ENCODE assay signal across 8 cellular contexts in genomic region chr10:97037365-97038361, GRCh38.
DNase-seq lines count a peak whose midpoint lies in the region; ATAC-seq and TF ChIP-seq lines count a peak whose summit lies in the region.

No MANE protein-coding gene starts in this region.

- H3K4me1 ChIP-seq in GM23248 (ENCODE audit: insufficient read depth), result no peaks in the 10 kb centered on the region

- H3K4me3 Mint-ChIP-seq in type B pancreatic cell, result no peak overlapping the region

- H3F3A ChIP-seq in GM23248 (ENCODE audit: insufficient read depth), result no peaks in the 10 kb centered on the region

- no peaks in the 10 kb centered on the region for H3K79me2 ChIP-seq in GM23248 (ENCODE audit: insufficient read depth)

- peak overlapping the region; percentile 86 for H3K4me2 ChIP-seq in GM23248 (ENCODE audit: unreplicated experiment)

- peak; percentile 93 for DNase-seq in DMS 273 (lab: John Stamatoyannopoulos, UW; ENCODE audit: unreplicated experiment)
- DNase-seq in GM23248, result peak; percentile 81
- peak; percentile 86 for DNase-seq in MV-4-11 (lab: John Stamatoyannopoulos, UW)
- DNase-seq in SK-N-MC (ENCODE audit: low read depth, low spot score), result no peak
- peak; percentile 68 to 81 for DNase-seq in activated naive CD4-positive, alpha-beta T cell treated with anti-CD3 and anti-CD28 coated beads, Interleukin-2, amount 50 U/mL, for 72 hours (ENCODE audit: low spot score in 2 of 2)
- DNase-seq in cardiac septum (ENCODE audit: low spot score), result peak; percentile 86
- DNase-seq in posterior vena cava (ENCODE audit: low spot score), result peak; percentile 89
- no peak for DNase-seq in type B pancreatic cell (ENCODE audit: extremely low spot score, unreplicated experiment)

- ATAC-seq in activated naive CD4-positive, alpha-beta T cell treated with anti-CD3 and anti-CD28 coated beads, Interleukin-2, amount 50 U/mL, for 72 hours, result peak; percentile 91 to 94

- H3K27me3 Mint-ChIP-seq in type B pancreatic cell, result peaks cover 16% of the 10 kb centered on the region

- in situ Hi-C loops in GM23248 (cut with MboI), result loop anchor here (25.0 kb wide), 1 partner anchor 650 kb away; no protein-coding TSS in a partner anchor

- peaks cover 12% of the 10 kb centered on the region for H3K27me3 ChIP-seq in GM23248 (replicated peaks; ENCODE audit: insufficient read depth)

- no peak overlapping the region for H3K27ac ChIP-seq in GM23248
- H3K27ac ChIP-seq in SK-N-MC, result no peak overlapping the region

- intact Hi-C loops in cardiac septum (cut with DNase I) (no loop called here), posterior vena cava (cut with DNase I) (loop anchor here in 1 of 2 donors (1.0 kb wide), 1 partner anchor 41 kb away; no protein-coding TSS in a partner anchor)

- peak; percentile 92 for TF ChIP-seq CTCF in type B pancreatic cell (conservative IDR thresholded peaks at IDR 0.05)

- H3K36me3 Mint-ChIP-seq in activated naive CD4-positive, alpha-beta T cell treated with anti-CD3 and anti-CD28 coated beads, Interleukin-2, amount 50 U/mL, for 72 hours, result no peaks in the 10 kb centered on the region
- no peaks in the 10 kb centered on the region for H3K36me3 Mint-ChIP-seq in type B pancreatic cell

- peak overlapping the region in 1 of 2 donors; percentile 17 for H3K27ac Mint-ChIP-seq in activated naive CD4-positive, alpha-beta T cell treated with anti-CD3 and anti-CD28 coated beads, Interleukin-2, amount 50 U/mL, for 72 hours
- H3K27ac Mint-ChIP-seq in type B pancreatic cell, result no peak overlapping the region

- no peaks in the 10 kb centered on the region for H3K9me3 Mint-ChIP-seq in activated naive CD4-positive, alpha-beta T cell treated with anti-CD3 and anti-CD28 coated beads, Interleukin-2, amount 50 U/mL, for 72 hours
- H3K9me3 Mint-ChIP-seq in type B pancreatic cell, result no peaks in the 10 kb centered on the region

- no peaks in the 10 kb centered on the region for H4K20me1 ChIP-seq in GM23248 (ENCODE audit: insufficient read depth)

- no peaks in the 10 kb centered on the region for H3K36me3 ChIP-seq in GM23248 (ENCODE audit: low read depth)
- no peaks in the 10 kb centered on the region for H3K36me3 ChIP-seq in SK-N-MC (ENCODE audit: insufficient read depth, low read length)

- 18 to 21% methylated on average over 30 of the region's 30 CpGs for WGBS in GM23248 (ENCODE audit: low coverage in 1 of 2, low lambda C conversion rate in 2 of 2, missing lambda C conversion rate in 2 of 2), 2 experiments

- peak overlapping the region; percentile 89 for H2AFZ ChIP-seq in GM23248

- H3K9me2 ChIP-seq in GM23248 (ENCODE audit: insufficient read depth), result no peaks in the 10 kb centered on the region

- H3K4me1 Mint-ChIP-seq in type B pancreatic cell (ENCODE audit: unreplicated experiment), result peaks cover 12% of the 10 kb centered on the region

- peak overlapping the region; percentile 65 for H3K4me3 ChIP-seq in GM23248
- peak overlapping the region; percentile 74 for H3K4me3 ChIP-seq in SK-N-MC

- H3K9me3 ChIP-seq in GM23248 (ENCODE audit: low read depth) (no peaks in the 10 kb centered on the region), SK-N-MC (ENCODE audit: low read depth, low read length) (no peaks in the 10 kb centered on the region)

- H3K9ac ChIP-seq in GM23248 (no peak overlapping the region), SK-N-MC (ENCODE audit: insufficient read length) (no peak overlapping the region)

Comparison
In these comparisons a context has a peak if more than half of its experiments do, and no peak if none do; other contexts are left out.
1. DNase-seq: peak in DMS 273 (single experiment), GM23248 (single experiment), MV-4-11 (single experiment), activated naive CD4-positive, alpha-beta T cell treated with anti-CD3 and anti-CD28 coated beads, Interleukin-2, amount 50 U/mL, for 72 hours (2 of 2), cardiac septum (single experiment) and posterior vena cava (single experiment); none in SK-N-MC (single experiment) and type B pancreatic cell (single experiment).